ENCODE assay signal across 16 cellular contexts in the genomic region with DNA sequence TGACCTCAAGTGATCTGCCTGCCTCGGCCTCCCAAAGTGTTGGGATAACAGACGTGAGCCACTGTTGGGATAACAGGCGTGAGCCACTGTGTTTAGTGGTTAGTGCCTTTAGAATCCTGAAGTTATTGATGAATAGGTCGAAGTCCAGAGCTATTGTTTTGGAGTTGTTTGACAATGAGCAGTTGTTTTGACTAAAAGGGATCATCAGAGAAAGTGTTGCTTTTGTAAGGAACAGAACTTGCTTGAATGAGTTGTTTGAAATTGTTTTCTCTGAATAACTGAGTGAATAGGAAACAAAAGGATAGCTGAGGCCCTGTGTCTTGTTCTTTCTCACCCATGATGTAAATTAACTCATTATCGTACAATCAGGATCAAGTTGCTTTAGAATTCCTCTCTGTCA. TPM values are rescaled to one million over a fixed set of nuclear protein-coding genes. Genes with fewer than 3 reads are reported as not detected.
A peak's percentile ranks its signal among the peaks of the same experiment; 100 is the strongest.
DNase-seq lines count a peak whose midpoint lies in the region; ATAC-seq lines count a peak whose summit lies in the region.
"Had no signal": no experiment of that assay in that cellular context is flagged by ENCODE, and none has a peak within 500 bp of the region (broad histone marks: within the 10 kb centered on the region; RNA-seq: fewer than 3 reads in every experiment).

No MANE protein-coding gene starts in this region.

- peak overlapping the region; percentile 29 for H3K27ac ChIP-seq in cingulate gyrus (ENCODE audit: low read depth, low read length)
- H3K27ac ChIP-seq in layer of hippocampus (ENCODE audit: low read depth, low read length), result peak overlapping the region; percentile 4
- H3K27ac ChIP-seq in temporal lobe (ENCODE audit: low read depth, low read length), result peak overlapping the region; percentile 0
- H3K27ac ChIP-seq: GM23248 had no signal

- no peak for ATAC-seq in GM21381 (IDR thresholded peaks at IDR 0.05; ENCODE audit: unreplicated experiment)

- peaks cover 10% of the 10 kb centered on the region for H3K27me3 Mint-ChIP-seq in activated naive CD4-positive, alpha-beta T cell treated with anti-CD3 and anti-CD28 coated beads, Interleukin-2, amount 10 ng/mL, durations not matched to agents 7 days and 5 days
- H3K27me3 Mint-ChIP-seq: CD4-positive, CD25-positive, alpha-beta regulatory T cell had no signal

- no peaks in the 10 kb centered on the region for H3K9me3 Mint-ChIP-seq in activated naive CD4-positive, alpha-beta T cell treated with anti-CD3 and anti-CD28 coated beads, Interleukin-2, amount 10 ng/mL, durations not matched to agents 7 days and 5 days
- H3K9me3 Mint-ChIP-seq: CD8-positive, alpha-beta memory T cell had no signal

- no peak overlapping the region for H3K4me3 Mint-ChIP-seq in activated naive CD4-positive, alpha-beta T cell treated with anti-CD3 and anti-CD28 coated beads, Interleukin-2, amount 10 ng/mL, durations not matched to agents 7 days and 5 days
- H3K4me3 Mint-ChIP-seq: CD8-positive, alpha-beta memory T cell had no signal

- H3K36me3 Mint-ChIP-seq in activated naive CD4-positive, alpha-beta T cell treated with anti-CD3 and anti-CD28 coated beads, Interleukin-2, amount 10 ng/mL, durations not matched to agents 7 days and 5 days, result peaks cover 59% of the 10 kb centered on the region

- CTCF ChIA-PET in activated naive CD4-positive, alpha-beta T cell treated with anti-CD3 and anti-CD28 coated beads, Interleukin-2, amount 10 ng/mL, durations not matched to agents 7 days and 5 days (lab: Charles Lee), result no interaction called here

- peaks cover 33% of the 10 kb centered on the region for H3K4me1 Mint-ChIP-seq in activated naive CD4-positive, alpha-beta T cell treated with anti-CD3 and anti-CD28 coated beads, Interleukin-2, amount 10 ng/mL, durations not matched to agents 7 days and 5 days

- DNase-seq in pons (ENCODE audit: low spot score), result peak; percentile 88
- DNase-seq in DMS 273 (lab: John Stamatoyannopoulos, UW; ENCODE audit: unreplicated experiment), result no peak
- no peak for DNase-seq in activated naive CD4-positive, alpha-beta T cell treated with anti-CD3 and anti-CD28 coated beads, Interleukin-2, amount 10 ng/mL, durations not matched to agents 7 days and 5 days
- DNase-seq: ACHN; BE2C; CD4-positive, CD25-positive, alpha-beta regulatory T cell; CD8-positive, alpha-beta memory T cell; COR-L47; GM23248; HCEC 1CT had no signal

- no peak overlapping the region for H3K27ac Mint-ChIP-seq in activated naive CD4-positive, alpha-beta T cell treated with anti-CD3 and anti-CD28 coated beads, Interleukin-2, amount 10 ng/mL, durations not matched to agents 7 days and 5 days
- H3K27ac Mint-ChIP-seq: CD8-positive, alpha-beta memory T cell had no signal

- H3K27me3 ChIP-seq in layer of hippocampus (ENCODE audit: control insufficient read depth, insufficient read depth, low read length), result no peaks in the 10 kb centered on the region
- H3K27me3 ChIP-seq: BE2C had no signal

RNA-seq across cellular contexts. Expression of gene PRPSAP2, which starts 46.6 kb away (rescaled TPM):
- total RNA-seq in temporal lobe, result 100 TPM

RNA-seq across cellular contexts. Expression of gene SLC5A10, which starts 47.5 kb away (rescaled TPM):
- total RNA-seq in temporal lobe, result not detected
- total RNA-seq: CD4-positive, CD25-positive, alpha-beta regulatory T cell; CD8-positive, alpha-beta memory T cell; GM23248; H4; HT-29 had no signal
